In the genomic region with DNA sequence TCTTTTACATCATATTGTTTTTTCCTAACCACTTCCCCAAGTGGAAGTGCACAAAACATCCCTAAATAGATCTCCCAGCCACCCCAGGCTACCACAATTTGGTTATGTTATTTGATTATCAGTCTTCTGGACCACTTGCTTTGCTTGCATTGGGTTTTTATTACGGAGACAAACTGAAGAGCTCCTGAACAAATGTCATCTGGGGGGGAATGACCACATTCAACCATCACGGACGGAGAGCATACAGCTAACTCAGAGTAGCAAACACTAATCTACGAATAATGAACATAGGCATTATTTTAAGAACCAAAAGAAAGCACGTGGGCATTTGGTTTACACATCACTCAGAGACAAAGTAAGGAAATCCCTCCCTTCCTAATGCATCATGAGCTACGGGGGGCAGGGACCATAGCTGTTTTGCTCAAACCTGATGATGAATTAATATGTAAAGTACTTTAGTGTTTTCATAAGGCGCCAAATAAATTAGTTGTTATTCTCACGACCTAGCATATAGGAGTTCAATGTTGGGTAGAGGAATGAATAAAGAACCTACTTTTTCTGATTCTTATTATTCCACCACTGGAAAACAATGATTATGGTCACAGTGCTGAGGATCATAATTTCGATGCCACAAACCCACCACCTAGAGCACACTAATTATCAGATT, we compare ENCODE assay signal across 8 cellular contexts. TPM values are rescaled to one million over a fixed set of nuclear protein-coding genes. Genes with fewer than 3 reads are reported as not detected.
A peak's percentile ranks its signal among the peaks of the same experiment; 100 is the strongest.
DNase-seq lines count a peak whose midpoint lies in the region; ATAC-seq and TF ChIP-seq lines count a peak whose summit lies in the region.

No MANE protein-coding gene starts in this region.

- peaks cover 4% of the 10 kb centered on the region for H3K36me3 Mint-ChIP-seq in activated CD8-positive, alpha-beta T cell treated with anti-CD3 and anti-CD28 coated beads, Interleukin-2, amount 10 ng/mL, durations not matched to agents 7 days and 5 days (ENCODE audit: low read depth)

- no peaks in the 10 kb centered on the region for H3K27me3 Mint-ChIP-seq in activated CD8-positive, alpha-beta T cell treated with anti-CD3 and anti-CD28 coated beads, Interleukin-2, amount 10 ng/mL, durations not matched to agents 7 days and 5 days (ENCODE audit: low read depth)

- peak overlapping the region; percentile 75 for H3K4me3 Mint-ChIP-seq in activated CD8-positive, alpha-beta T cell treated with anti-CD3 and anti-CD28 coated beads, Interleukin-2, amount 10 ng/mL, durations not matched to agents 7 days and 5 days

- no peak for ATAC-seq in activated CD8-positive, alpha-beta T cell treated with anti-CD3 and anti-CD28 coated beads, Interleukin-2, amount 10 ng/mL, durations not matched to agents 7 days and 5 days
- no peak for ATAC-seq in HG03571 (IDR thresholded peaks at IDR 0.05; ENCODE audit: unreplicated experiment)
- ATAC-seq in HG02981 (IDR thresholded peaks at IDR 0.05; ENCODE audit: unreplicated experiment): no peak

- peak overlapping the region; percentile 50 for H3K4me3 ChIP-seq in BJ (ENCODE audit: low read depth, low read length)
- peak overlapping the region; percentile 66 for H3K4me3 ChIP-seq in HFF-Myc (replicated peaks; ENCODE audit: low read depth, low read length)

- TF ChIP-seq CTCF in BJ (IDR thresholded peaks at IDR 0.05; ENCODE audit: insufficient read depth, low read depth, low read length): no peak
- no peak for TF ChIP-seq CTCF in HFF-Myc (IDR thresholded peaks at IDR 0.05; ENCODE audit: low read depth, low read length, missing control alignments)

- no peaks in the 10 kb centered on the region for H3K9me3 Mint-ChIP-seq in activated CD8-positive, alpha-beta T cell treated with anti-CD3 and anti-CD28 coated beads, Interleukin-2, amount 10 ng/mL, durations not matched to agents 7 days and 5 days (ENCODE audit: insufficient read depth)

- H3K4me1 Mint-ChIP-seq in activated CD8-positive, alpha-beta T cell treated with anti-CD3 and anti-CD28 coated beads, Interleukin-2, amount 10 ng/mL, durations not matched to agents 7 days and 5 days (ENCODE audit: low read depth): peaks cover 44% of the 10 kb centered on the region

- H3K27me3 ChIP-seq in BJ (ENCODE audit: control insufficient read depth, insufficient read depth, low read length): no peaks in the 10 kb centered on the region

- H3K27ac Mint-ChIP-seq in activated CD8-positive, alpha-beta T cell treated with anti-CD3 and anti-CD28 coated beads, Interleukin-2, amount 10 ng/mL, durations not matched to agents 7 days and 5 days: peak overlapping the region; percentile 79

- no peaks in the 10 kb centered on the region for H3K36me3 ChIP-seq in BJ (ENCODE audit: control insufficient read depth, insufficient read depth, low read length)

- POLR2A ChIA-PET in BJ (lab: Charles Lee): interaction anchor here (0.6 kb wide), 1 partner anchor 58 kb away, joined by 3 read pairs; no protein-coding TSS in a partner anchor
- POLR2A ChIA-PET in activated CD8-positive, alpha-beta T cell treated with anti-CD3 and anti-CD28 coated beads, Interleukin-2, amount 10 ng/mL, durations not matched to agents 7 days and 5 days (lab: Charles Lee): interaction anchor here (1.0 to 3.5 kb wide), 3 partner anchors 13 to 310 kb away, joined by 3 to 56 read pairs (median 7); partner anchors contain the start of gene TMEM156

- CTCF ChIA-PET in BJ (lab: Yijun Ruan, JAX): interaction anchor here (0.7 to 1.2 kb wide), 3 partner anchors 8 to 168 kb away, joined by 3 read pairs; no protein-coding TSS in a partner anchor
- CTCF ChIA-PET in activated CD8-positive, alpha-beta T cell treated with anti-CD3 and anti-CD28 coated beads, Interleukin-2, amount 10 ng/mL, durations not matched to agents 7 days and 5 days (lab: Charles Lee): interaction anchor here (0.8 to 3.7 kb wide), 5 partner anchors 11 to 141 kb away, joined by 3 to 30 read pairs (median 6); partner anchors contain the start of gene TMEM156

- no peak for DNase-seq in BJ (ENCODE audit: low read depth)
- DNase-seq in HFF-Myc (ENCODE audit: extremely low read depth, low read depth): no peak
- no peak for DNase-seq in activated CD8-positive, alpha-beta T cell treated with anti-CD3 and anti-CD28 coated beads, Interleukin-2, amount 10 ng/mL, durations not matched to agents 7 days and 5 days
- peak; percentile 66 for DNase-seq in germinal center (ENCODE audit: low spot score)
- peak; percentile 32 for DNase-seq in renal cortical epithelial cell (ENCODE audit: low read depth)
- no peak for DNase-seq in NCI-H1048 (lab: John Stamatoyannopoulos, UW)

RNA-seq across cellular contexts. Expression of gene TMEM156, which starts 11.6 kb away (rescaled TPM):
- polyA plus RNA-seq in BJ (2011; rRNA removed): 0.07 and 0.15 TPM in 2 replicates
- 0.19 TPM in 1 of 2 replicates, not detected in the other for polyA minus RNA-seq in BJ (2011; rRNA and poly(A)+ RNA removed)
- total RNA-seq in activated CD8-positive, alpha-beta T cell treated with anti-CD3 and anti-CD28 coated beads, Interleukin-2, amount 10 ng/mL, durations not matched to agents 7 days and 5 days: 10 to 100 TPM; 12.4 to 14.1 TPM
- total RNA-seq in renal cortical epithelial cell: not detected in 2 replicates

RNA-seq across cellular contexts. Expression of gene KLHL5, which starts 18.2 kb away (rescaled TPM):
- polyA plus RNA-seq in BJ (2011; rRNA removed): 77.4 and 108 TPM in 2 replicates
- 84.5 and 88.1 TPM in 2 replicates for polyA minus RNA-seq in BJ (2011; rRNA and poly(A)+ RNA removed)
- total RNA-seq in activated CD8-positive, alpha-beta T cell treated with anti-CD3 and anti-CD28 coated beads, Interleukin-2, amount 10 ng/mL, durations not matched to agents 7 days and 5 days: 10 to 100 TPM; 16.6 to 17.0 TPM
- 82.3 and 100 TPM in 2 replicates for total RNA-seq in renal cortical epithelial cell

Comparison
In these comparisons a context has a peak if more than half of its experiments do, and no peak if none do; other contexts are left out.
1. DNase-seq: peak in germinal center (single experiment) and renal cortical epithelial cell (single experiment); none in BJ (single experiment), HFF-Myc (single experiment), activated CD8-positive, alpha-beta T cell treated with anti-CD3 and anti-CD28 coated beads, Interleukin-2, amount 10 ng/mL, durations not matched to agents 7 days and 5 days (single experiment) and NCI-H1048 (single experiment).
2. RNA of gene TMEM156, which starts 11.6 kb away (total RNA-seq): 12.4 to 14.1 TPM in activated CD8-positive, alpha-beta T cell treated with anti-CD3 and anti-CD28 coated beads, Interleukin-2, amount 10 ng/mL, durations not matched to agents 7 days and 5 days; not detected in renal cortical epithelial cell; every median in the first group is over 10 times any median in the second.